In the genomic region with DNA sequence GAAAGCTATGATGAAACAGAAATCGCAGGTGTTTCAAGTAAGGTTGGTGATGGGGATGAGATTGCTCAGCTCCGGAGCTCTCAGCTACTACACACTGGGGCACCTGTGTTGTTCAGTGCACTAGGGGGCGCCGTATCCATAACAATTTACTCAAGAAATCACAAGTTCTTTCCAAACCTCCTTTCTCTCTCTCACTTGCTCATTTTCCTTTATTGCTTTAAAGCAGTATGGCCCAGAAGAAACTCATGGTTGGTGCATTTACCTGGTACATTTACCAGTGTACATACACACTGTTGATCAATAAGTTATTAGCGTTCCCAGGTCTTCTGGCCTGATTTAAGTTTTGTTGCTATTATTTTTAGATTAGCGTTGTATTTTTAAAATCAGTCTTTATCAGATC, we compare ENCODE assay signal across 1 cellular context.
TF ChIP-seq lines count a peak whose summit lies in the region.

No MANE protein-coding gene starts in this region.

TF ChIP-seq in HepG2, 621 proteins besides CTCF, POLR2A, EP300 and RAD21 (continued from another document and continues in another):
- TF ChIP-seq, protein P1, sequence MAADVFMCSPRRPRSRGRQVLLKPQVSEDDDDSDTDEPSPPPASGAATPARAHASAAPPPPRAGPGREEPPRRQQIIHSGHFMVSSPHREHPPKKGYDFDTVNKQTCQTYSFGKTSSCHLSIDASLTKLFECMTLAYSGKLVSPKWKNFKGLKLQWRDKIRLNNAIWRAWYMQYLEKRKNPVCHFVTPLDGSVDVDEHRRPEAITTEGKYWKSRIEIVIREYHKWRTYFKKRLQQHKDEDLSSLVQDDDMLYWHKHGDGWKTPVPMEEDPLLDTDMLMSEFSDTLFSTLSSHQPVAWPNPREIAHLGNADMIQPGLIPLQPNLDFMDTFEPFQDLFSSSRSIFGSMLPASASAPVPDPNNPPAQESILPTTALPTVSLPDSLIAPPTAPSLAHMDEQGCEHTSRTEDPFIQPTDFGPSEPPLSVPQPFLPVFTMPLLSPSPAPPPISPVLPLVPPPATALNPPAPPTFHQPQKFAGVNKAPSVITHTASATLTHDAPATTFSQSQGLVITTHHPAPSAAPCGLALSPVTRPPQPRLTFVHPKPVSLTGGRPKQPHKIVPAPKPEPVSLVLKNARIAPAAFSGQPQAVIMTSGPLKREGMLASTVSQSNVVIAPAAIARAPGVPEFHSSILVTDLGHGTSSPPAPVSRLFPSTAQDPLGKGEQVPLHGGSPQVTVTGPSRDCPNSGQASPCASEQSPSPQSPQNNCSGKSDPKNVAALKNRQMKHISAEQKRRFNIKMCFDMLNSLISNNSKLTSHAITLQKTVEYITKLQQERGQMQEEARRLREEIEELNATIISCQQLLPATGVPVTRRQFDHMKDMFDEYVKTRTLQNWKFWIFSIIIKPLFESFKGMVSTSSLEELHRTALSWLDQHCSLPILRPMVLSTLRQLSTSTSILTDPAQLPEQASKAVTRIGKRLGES (CRISPR knock-in tag; IDR thresholded peaks at IDR 0.05; ENCODE audit: borderline replicate concordance), result no peak
- TF ChIP-seq ZFP37 (CRISPR knock-in tag; IDR thresholded peaks at IDR 0.05; ENCODE audit: borderline replicate concordance), result no peak
- no peak for TF ChIP-seq ARNT2 (CRISPR knock-in tag; IDR thresholded peaks at IDR 0.05; ENCODE audit: low read depth)
- no peak for TF ChIP-seq ZNF546 (CRISPR knock-in tag; conservative IDR thresholded peaks at IDR 0.05)
- TF ChIP-seq, protein P2, sequence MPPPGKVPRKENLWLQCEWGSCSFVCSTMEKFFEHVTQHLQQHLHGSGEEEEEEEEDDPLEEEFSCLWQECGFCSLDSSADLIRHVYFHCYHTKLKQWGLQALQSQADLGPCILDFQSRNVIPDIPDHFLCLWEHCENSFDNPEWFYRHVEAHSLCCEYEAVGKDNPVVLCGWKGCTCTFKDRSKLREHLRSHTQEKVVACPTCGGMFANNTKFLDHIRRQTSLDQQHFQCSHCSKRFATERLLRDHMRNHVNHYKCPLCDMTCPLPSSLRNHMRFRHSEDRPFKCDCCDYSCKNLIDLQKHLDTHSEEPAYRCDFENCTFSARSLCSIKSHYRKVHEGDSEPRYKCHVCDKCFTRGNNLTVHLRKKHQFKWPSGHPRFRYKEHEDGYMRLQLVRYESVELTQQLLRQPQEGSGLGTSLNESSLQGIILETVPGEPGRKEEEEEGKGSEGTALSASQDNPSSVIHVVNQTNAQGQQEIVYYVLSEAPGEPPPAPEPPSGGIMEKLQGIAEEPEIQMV (CRISPR knock-in tag; IDR thresholded peaks at IDR 0.05; ENCODE audit: low read depth), result no peak
- TF ChIP-seq ZNF17 (CRISPR knock-in tag; IDR thresholded peaks at IDR 0.05), result no peak
- no peak for TF ChIP-seq HMG20A (CRISPR knock-in tag; IDR thresholded peaks at IDR 0.05; ENCODE audit: borderline replicate concordance)
- TF ChIP-seq, protein P3, sequence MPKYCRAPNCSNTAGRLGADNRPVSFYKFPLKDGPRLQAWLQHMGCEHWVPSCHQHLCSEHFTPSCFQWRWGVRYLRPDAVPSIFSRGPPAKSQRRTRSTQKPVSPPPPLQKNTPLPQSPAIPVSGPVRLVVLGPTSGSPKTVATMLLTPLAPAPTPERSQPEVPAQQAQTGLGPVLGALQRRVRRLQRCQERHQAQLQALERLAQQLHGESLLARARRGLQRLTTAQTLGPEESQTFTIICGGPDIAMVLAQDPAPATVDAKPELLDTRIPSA (CRISPR knock-in tag; IDR thresholded peaks at IDR 0.05; ENCODE audit: borderline replicate concordance), result no peak
- TF ChIP-seq GTF2F1 (IDR thresholded peaks at IDR 0.05; ENCODE audit: low read length), result no peak
- TF ChIP-seq, protein P4, sequence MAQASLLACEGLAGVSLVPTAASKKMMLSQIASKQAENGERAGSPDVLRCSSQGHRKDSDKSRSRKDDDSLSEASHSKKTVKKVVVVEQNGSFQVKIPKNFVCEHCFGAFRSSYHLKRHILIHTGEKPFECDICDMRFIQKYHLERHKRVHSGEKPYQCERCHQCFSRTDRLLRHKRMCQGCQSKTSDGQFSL (CRISPR knock-in tag; IDR thresholded peaks at IDR 0.05), result no peak
- TF ChIP-seq ZC3H4 (CRISPR knock-in tag; IDR thresholded peaks at IDR 0.05; ENCODE audit: borderline replicate concordance), result no peak
- no peak for TF ChIP-seq ZNF138 (CRISPR knock-in tag; IDR thresholded peaks at IDR 0.05; ENCODE audit: low read depth)
- TF ChIP-seq NFE2L2 (IDR thresholded peaks at IDR 0.05; ENCODE audit: low read length), result no peak
- TF ChIP-seq, protein P5, sequence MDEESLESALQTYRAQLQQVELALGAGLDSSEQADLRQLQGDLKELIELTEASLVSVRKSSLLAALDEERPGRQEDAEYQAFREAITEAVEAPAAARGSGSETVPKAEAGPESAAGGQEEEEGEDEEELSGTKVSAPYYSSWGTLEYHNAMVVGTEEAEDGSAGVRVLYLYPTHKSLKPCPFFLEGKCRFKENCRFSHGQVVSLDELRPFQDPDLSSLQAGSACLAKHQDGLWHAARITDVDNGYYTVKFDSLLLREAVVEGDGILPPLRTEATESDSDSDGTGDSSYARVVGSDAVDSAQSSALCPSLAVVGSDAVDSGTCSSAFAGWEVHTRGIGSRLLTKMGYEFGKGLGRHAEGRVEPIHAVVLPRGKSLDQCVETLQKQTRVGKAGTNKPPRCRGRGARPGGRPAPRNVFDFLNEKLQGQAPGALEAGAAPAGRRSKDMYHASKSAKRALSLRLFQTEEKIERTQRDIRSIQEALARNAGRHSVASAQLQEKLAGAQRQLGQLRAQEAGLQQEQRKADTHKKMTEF (CRISPR knock-in tag; IDR thresholded peaks at IDR 0.05), result peak; percentile 55; the same call in 1 of the 2 replicates
- TF ChIP-seq FOSL2 (CRISPR knock-in tag; IDR thresholded peaks at IDR 0.05), result 0 out of 2 replicates have a peak, but pooled peaks have one; percentile 27
- peak; percentile 39; the same call in 1 of the 2 replicates for TF ChIP-seq REPIN1 (CRISPR knock-in tag; IDR thresholded peaks at IDR 0.05; ENCODE audit: borderline replicate concordance, low read depth)
- no peak for TF ChIP-seq GLI4 (CRISPR knock-in tag; IDR thresholded peaks at IDR 0.05; ENCODE audit: borderline replicate concordance)
- no peak for TF ChIP-seq JUNB (CRISPR knock-in tag; IDR thresholded peaks at IDR 0.05; ENCODE audit: borderline replicate concordance)
- TF ChIP-seq STAT5B (CRISPR knock-in tag; IDR thresholded peaks at IDR 0.05), result no peak
- TF ChIP-seq, protein P6, sequence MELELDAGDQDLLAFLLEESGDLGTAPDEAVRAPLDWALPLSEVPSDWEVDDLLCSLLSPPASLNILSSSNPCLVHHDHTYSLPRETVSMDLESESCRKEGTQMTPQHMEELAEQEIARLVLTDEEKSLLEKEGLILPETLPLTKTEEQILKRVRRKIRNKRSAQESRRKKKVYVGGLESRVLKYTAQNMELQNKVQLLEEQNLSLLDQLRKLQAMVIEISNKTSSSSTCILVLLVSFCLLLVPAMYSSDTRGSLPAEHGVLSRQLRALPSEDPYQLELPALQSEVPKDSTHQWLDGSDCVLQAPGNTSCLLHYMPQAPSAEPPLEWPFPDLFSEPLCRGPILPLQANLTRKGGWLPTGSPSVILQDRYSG (CRISPR knock-in tag; IDR thresholded peaks at IDR 0.05), result no peak
- TF ChIP-seq ATRX (CRISPR knock-in tag; IDR thresholded peaks at IDR 0.05; ENCODE audit: borderline replicate concordance), result no peak
- no peak for TF ChIP-seq SOX13 (IDR thresholded peaks at IDR 0.05)
- TF ChIP-seq SOX13 (CRISPR knock-in tag; conservative IDR thresholded peaks at IDR 0.05 in 1 of 2, IDR thresholded peaks at IDR 0.05 in 1 of 2), result no peak
- no peak for TF ChIP-seq FOXK2 (IDR thresholded peaks at IDR 0.05)
- no peak for TF ChIP-seq KDM5A (IDR thresholded peaks at IDR 0.05; ENCODE audit: borderline replicate concordance, low read length)
- no peak for TF ChIP-seq SKI (IDR thresholded peaks at IDR 0.05; ENCODE audit: partially characterized antibody)
- TF ChIP-seq, protein P7, sequence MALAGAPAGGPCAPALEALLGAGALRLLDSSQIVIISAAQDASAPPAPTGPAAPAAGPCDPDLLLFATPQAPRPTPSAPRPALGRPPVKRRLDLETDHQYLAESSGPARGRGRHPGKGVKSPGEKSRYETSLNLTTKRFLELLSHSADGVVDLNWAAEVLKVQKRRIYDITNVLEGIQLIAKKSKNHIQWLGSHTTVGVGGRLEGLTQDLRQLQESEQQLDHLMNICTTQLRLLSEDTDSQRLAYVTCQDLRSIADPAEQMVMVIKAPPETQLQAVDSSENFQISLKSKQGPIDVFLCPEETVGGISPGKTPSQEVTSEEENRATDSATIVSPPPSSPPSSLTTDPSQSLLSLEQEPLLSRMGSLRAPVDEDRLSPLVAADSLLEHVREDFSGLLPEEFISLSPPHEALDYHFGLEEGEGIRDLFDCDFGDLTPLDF (CRISPR knock-in tag; IDR thresholded peaks at IDR 0.05), result no peak
- TF ChIP-seq ZNF256 (CRISPR knock-in tag; conservative IDR thresholded peaks at IDR 0.05), result no peak
- TF ChIP-seq, protein P8, sequence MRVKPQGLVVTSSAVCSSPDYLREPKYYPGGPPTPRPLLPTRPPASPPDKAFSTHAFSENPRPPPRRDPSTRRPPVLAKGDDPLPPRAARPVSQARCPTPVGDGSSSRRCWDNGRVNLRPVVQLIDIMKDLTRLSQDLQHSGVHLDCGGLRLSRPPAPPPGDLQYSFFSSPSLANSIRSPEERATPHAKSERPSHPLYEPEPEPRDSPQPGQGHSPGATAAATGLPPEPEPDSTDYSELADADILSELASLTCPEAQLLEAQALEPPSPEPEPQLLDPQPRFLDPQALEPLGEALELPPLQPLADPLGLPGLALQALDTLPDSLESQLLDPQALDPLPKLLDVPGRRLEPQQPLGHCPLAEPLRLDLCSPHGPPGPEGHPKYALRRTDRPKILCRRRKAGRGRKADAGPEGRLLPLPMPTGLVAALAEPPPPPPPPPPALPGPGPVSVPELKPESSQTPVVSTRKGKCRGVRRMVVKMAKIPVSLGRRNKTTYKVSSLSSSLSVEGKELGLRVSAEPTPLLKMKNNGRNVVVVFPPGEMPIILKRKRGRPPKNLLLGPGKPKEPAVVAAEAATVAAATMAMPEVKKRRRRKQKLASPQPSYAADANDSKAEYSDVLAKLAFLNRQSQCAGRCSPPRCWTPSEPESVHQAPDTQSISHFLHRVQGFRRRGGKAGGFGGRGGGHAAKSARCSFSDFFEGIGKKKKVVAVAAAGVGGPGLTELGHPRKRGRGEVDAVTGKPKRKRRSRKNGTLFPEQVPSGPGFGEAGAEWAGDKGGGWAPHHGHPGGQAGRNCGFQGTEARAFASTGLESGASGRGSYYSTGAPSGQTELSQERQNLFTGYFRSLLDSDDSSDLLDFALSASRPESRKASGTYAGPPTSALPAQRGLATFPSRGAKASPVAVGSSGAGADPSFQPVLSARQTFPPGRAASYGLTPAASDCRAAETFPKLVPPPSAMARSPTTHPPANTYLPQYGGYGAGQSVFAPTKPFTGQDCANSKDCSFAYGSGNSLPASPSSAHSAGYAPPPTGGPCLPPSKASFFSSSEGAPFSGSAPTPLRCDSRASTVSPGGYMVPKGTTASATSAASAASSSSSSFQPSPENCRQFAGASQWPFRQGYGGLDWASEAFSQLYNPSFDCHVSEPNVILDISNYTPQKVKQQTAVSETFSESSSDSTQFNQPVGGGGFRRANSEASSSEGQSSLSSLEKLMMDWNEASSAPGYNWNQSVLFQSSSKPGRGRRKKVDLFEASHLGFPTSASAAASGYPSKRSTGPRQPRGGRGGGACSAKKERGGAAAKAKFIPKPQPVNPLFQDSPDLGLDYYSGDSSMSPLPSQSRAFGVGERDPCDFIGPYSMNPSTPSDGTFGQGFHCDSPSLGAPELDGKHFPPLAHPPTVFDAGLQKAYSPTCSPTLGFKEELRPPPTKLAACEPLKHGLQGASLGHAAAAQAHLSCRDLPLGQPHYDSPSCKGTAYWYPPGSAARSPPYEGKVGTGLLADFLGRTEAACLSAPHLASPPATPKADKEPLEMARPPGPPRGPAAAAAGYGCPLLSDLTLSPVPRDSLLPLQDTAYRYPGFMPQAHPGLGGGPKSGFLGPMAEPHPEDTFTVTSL (CRISPR knock-in tag; IDR thresholded peaks at IDR 0.05; ENCODE audit: borderline replicate concordance), result no peak
- TF ChIP-seq JDP2 (CRISPR knock-in tag; IDR thresholded peaks at IDR 0.05; ENCODE audit: borderline replicate concordance), result no peak
- peak; percentile 90 for TF ChIP-seq STAG1 (CRISPR knock-in tag; IDR thresholded peaks at IDR 0.05)
- TF ChIP-seq ZNF709 (CRISPR knock-in tag; IDR thresholded peaks at IDR 0.05), result no peak
- TF ChIP-seq, protein P9, sequence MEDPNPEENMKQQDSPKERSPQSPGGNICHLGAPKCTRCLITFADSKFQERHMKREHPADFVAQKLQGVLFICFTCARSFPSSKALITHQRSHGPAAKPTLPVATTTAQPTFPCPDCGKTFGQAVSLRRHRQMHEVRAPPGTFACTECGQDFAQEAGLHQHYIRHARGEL (CRISPR knock-in tag; IDR thresholded peaks at IDR 0.05), result no peak
- TF ChIP-seq TBX3 (IDR thresholded peaks at IDR 0.05; ENCODE audit: borderline replicate concordance), result no peak
- TF ChIP-seq, protein P10, sequence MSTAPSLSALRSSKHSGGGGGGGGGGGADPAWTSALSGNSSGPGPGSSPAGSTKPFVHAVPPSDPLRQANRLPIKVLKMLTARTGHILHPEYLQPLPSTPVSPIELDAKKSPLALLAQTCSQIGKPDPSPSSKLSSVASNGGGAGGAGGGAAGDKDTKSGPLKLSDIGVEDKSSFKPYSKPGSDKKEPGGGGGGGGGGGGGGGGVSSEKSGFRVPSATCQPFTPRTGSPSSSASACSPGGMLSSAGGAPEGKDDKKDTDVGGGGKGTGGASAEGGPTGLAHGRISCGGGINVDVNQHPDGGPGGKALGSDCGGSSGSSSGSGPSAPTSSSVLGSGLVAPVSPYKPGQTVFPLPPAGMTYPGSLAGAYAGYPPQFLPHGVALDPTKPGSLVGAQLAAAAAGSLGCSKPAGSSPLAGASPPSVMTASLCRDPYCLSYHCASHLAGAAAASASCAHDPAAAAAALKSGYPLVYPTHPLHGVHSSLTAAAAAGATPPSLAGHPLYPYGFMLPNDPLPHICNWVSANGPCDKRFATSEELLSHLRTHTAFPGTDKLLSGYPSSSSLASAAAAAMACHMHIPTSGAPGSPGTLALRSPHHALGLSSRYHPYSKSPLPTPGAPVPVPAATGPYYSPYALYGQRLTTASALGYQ (CRISPR knock-in tag; IDR thresholded peaks at IDR 0.05), result no peak
- TF ChIP-seq BRCA1 (CRISPR knock-in tag; IDR thresholded peaks at IDR 0.05), result no peak
- TF ChIP-seq, protein P11, sequence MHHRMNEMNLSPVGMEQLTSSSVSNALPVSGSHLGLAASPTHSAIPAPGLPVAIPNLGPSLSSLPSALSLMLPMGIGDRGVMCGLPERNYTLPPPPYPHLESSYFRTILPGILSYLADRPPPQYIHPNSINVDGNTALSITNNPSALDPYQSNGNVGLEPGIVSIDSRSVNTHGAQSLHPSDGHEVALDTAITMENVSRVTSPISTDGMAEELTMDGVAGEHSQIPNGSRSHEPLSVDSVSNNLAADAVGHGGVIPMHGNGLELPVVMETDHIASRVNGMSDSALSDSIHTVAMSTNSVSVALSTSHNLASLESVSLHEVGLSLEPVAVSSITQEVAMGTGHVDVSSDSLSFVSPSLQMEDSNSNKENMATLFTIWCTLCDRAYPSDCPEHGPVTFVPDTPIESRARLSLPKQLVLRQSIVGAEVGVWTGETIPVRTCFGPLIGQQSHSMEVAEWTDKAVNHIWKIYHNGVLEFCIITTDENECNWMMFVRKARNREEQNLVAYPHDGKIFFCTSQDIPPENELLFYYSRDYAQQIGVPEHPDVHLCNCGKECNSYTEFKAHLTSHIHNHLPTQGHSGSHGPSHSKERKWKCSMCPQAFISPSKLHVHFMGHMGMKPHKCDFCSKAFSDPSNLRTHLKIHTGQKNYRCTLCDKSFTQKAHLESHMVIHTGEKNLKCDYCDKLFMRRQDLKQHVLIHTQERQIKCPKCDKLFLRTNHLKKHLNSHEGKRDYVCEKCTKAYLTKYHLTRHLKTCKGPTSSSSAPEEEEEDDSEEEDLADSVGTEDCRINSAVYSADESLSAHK (CRISPR knock-in tag; IDR thresholded peaks at IDR 0.05; ENCODE audit: borderline replicate concordance), result no peak
- no peak for TF ChIP-seq HOXA3 (CRISPR knock-in tag; IDR thresholded peaks at IDR 0.05)
- TF ChIP-seq ZSCAN22 (CRISPR knock-in tag; IDR thresholded peaks at IDR 0.05), result no peak
- no peak for TF ChIP-seq RORA (CRISPR knock-in tag; IDR thresholded peaks at IDR 0.05)
- no peak for TF ChIP-seq YEATS4 (CRISPR knock-in tag; IDR thresholded peaks at IDR 0.05; ENCODE audit: borderline replicate concordance)
- 0 out of 2 replicates have a peak, but pooled peaks have one; percentile 40 for TF ChIP-seq SMAD3 (CRISPR knock-in tag; IDR thresholded peaks at IDR 0.05)
